In the genomic region with DNA sequence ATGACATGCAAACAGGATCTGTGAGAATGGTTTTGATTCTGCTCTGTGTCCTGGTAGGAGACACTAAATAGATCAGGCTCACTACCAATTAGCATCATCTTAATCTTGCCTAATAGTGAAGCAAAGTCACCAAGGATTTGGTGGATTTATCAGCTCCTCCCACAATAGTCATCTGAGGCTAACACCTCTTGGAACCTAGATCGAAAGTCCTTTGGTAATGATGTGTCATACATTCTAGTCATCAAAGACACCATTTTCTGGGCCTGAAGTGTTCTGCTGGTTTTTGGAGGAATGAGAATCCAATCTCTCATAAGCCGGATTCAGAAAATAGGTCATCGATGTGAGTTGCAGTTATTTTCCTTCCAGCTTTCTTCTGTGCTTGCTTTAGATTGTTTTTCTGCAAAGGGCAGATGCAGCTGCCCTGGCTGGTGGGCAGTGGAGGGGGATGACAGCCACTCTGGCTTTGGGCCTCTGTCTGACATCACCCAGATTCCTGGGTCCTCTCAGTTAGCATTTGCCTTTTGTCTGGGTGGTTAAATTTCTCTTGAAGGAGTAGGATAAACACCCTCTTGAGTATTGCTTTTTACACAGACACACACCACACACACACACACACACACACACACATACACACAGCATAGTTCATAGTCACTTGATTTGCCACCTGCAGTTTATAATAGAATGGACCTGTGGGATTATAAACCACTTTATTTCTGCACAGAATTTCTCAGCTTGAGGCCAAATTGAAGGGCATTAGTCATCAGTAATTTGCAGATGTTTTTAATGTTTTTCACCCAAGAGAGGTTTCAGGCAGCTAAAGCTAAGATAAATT, we compare ENCODE assay signal across 11 cellular contexts. TPM values are rescaled to one million over a fixed set of nuclear protein-coding genes. Genes with fewer than 3 reads are reported as not detected.
DNase-seq lines count a peak whose midpoint lies in the region; ATAC-seq and TF ChIP-seq lines count a peak whose summit lies in the region.
"Had no signal": no experiment of that assay in that cellular context is flagged by ENCODE, and none has a peak within 500 bp of the region (broad histone marks: within the 10 kb centered on the region; RNA-seq: fewer than 3 reads in every experiment).

A gene with protein sequence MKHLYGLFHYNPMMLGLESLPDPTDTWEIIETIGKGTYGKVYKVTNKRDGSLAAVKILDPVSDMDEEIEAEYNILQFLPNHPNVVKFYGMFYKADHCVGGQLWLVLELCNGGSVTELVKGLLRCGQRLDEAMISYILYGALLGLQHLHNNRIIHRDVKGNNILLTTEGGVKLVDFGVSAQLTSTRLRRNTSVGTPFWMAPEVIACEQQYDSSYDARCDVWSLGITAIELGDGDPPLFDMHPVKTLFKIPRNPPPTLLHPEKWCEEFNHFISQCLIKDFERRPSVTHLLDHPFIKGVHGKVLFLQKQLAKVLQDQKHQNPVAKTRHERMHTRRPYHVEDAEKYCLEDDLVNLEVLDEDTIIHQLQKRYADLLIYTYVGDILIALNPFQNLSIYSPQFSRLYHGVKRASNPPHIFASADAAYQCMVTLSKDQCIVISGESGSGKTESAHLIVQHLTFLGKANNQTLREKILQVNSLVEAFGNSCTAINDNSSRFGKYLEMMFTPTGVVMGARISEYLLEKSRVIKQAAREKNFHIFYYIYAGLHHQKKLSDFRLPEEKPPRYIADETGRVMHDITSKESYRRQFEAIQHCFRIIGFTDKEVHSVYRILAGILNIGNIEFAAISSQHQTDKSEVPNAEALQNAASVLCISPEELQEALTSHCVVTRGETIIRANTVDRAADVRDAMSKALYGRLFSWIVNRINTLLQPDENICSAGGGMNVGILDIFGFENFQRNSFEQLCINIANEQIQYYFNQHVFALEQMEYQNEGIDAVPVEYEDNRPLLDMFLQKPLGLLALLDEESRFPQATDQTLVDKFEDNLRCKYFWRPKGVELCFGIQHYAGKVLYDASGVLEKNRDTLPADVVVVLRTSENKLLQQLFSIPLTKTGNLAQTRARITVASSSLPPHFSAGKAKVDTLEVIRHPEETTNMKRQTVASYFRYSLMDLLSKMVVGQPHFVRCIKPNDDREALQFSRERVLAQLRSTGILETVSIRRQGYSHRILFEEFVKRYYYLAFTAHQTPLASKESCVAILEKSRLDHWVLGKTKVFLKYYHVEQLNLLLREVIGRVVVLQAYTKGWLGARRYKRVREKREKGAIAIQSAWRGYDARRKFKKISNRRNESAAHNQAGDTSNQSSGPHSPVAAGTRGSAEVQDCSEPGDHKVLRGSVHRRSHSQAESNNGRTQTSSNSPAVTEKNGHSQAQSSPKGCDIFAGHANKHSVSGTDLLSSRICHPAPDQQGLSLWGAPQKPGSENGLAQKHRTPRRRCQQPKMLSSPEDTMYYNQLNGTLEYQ (N-terminal part only) (plus strand): TSS at position 198 of the 832 bp plus-strand sequence. CDS start 141 bp downstream, at position 339.

- peak within 1 kb of the TSS in 3 of 5 experiments; percentile 11 to 52 (median 15) for H3K4me3 Mint-ChIP-seq in brain
- no peak within 1 kb of the TSS for H3K4me3 Mint-ChIP-seq in naive thymus-derived CD4-positive, alpha-beta T cell

- H3K4me1 Mint-ChIP-seq in brain: peaks cover 66% of the 10 kb centered on the region
- peaks cover 0 to 3% (median 0%) of the 10 kb centered on the region in 7 donors for H3K4me1 Mint-ChIP-seq in naive thymus-derived CD4-positive, alpha-beta T cell

- POLR2A ChIA-PET in naive thymus-derived CD4-positive, alpha-beta T cell (lab: Charles Lee): interaction anchor here (0.6 kb wide), 1 partner anchor 275 kb away, joined by 3 read pairs; no protein-coding TSS in a partner anchor

- TF ChIP-seq POLR2A in testis (IDR thresholded peaks at IDR 0.05): no peak

- peak within 1 kb of the TSS in 4 of 5 experiments; percentile 59 to 99 (median 91) for H3K27ac Mint-ChIP-seq in brain
- H3K27ac Mint-ChIP-seq in naive thymus-derived CD4-positive, alpha-beta T cell: no peak within 1 kb of the TSS

- no peak for TF ChIP-seq CTCF in brain (conservative IDR thresholded peaks at IDR 0.05)
- no peak for TF ChIP-seq CTCF in testis (IDR thresholded peaks at IDR 0.05)

- intact Hi-C loops in naive thymus-derived CD4-positive, alpha-beta T cell (cut with micrococcal nuclease): no loop called here
- intact Hi-C loops in testis (cut with DNase I; ENCODE audit: low total_unique reads): no loop called here

- H3K27me3 Mint-ChIP-seq in brain: no peaks in the 10 kb centered on the region
- peaks cover 0 to 3% (median 0%) of the 10 kb centered on the region in 5 donors for H3K27me3 Mint-ChIP-seq in naive thymus-derived CD4-positive, alpha-beta T cell

- H3K9me3 Mint-ChIP-seq in brain: peaks cover 0 to under 1% (median 0%) of the 10 kb centered on the region in 5 experiments
- H3K9me3 Mint-ChIP-seq in naive thymus-derived CD4-positive, alpha-beta T cell: no peaks in the 10 kb centered on the region

- H3K36me3 Mint-ChIP-seq in brain: no peaks in the 10 kb centered on the region
- no peaks in the 10 kb centered on the region for H3K36me3 Mint-ChIP-seq in naive thymus-derived CD4-positive, alpha-beta T cell

- in situ Hi-C loops in HAP-1 (cut with MboI; ENCODE audit: low sequenced_read_pairs): no loop called here

- DNase-seq in non-pigmented ciliary epithelial cell (ENCODE audit: low read depth) (peak; percentile 31), HAP-1 (ENCODE audit: low spot score in 2 of 2) (no peak), NCI-H128 (lab: John Stamatoyannopoulos, UW; ENCODE audit: unreplicated experiment) (no peak), testis (no peak)
- no peak for DNase-seq in naive thymus-derived CD4-positive, alpha-beta T cell
- DNase-seq: cerebellar nuclear complex had no signal

- WGBS in testis, 2 donors: 90 to 91% methylated on average over 3 of the region's 3 CpGs

- H3K36me3 ChIP-seq in HAP-1 (replicated peaks): no peaks in the 10 kb centered on the region
- H3K36me3 ChIP-seq in naive thymus-derived CD4-positive, alpha-beta T cell (ENCODE audit: control insufficient read depth in 2 of 3, insufficient read depth in 3 of 3, low read length in 3 of 3): no peaks in the 10 kb centered on the region
- H3K36me3 ChIP-seq in testis (ENCODE audit: low read depth, missing control alignments): no peaks in the 10 kb centered on the region
- H3K36me3 ChIP-seq: SJSA1 had no signal

- H3K27ac ChIP-seq in naive thymus-derived CD4-positive, alpha-beta T cell (ENCODE audit: low read depth, low read length): no peak within 1 kb of the TSS
- no peak within 1 kb of the TSS for H3K27ac ChIP-seq in testis
- H3K27ac ChIP-seq: SJSA1 had no signal

- peaks cover 21% of the 10 kb centered on the region for H3K4me1 ChIP-seq in HAP-1
- H3K4me1 ChIP-seq in naive thymus-derived CD4-positive, alpha-beta T cell (ENCODE audit: control insufficient read depth in 2 of 2, insufficient read depth in 2 of 2, low read length in 2 of 2): no peaks in the 10 kb centered on the region
- H3K4me1 ChIP-seq in testis: no peaks in the 10 kb centered on the region
- H3K4me1 ChIP-seq: SJSA1 had no signal

- no peaks in the 10 kb centered on the region for H3K9me3 ChIP-seq in HAP-1
- H3K9me3 ChIP-seq in naive thymus-derived CD4-positive, alpha-beta T cell (ENCODE audit: control insufficient read depth in 2 of 3, low read length in 3 of 3): no peaks in the 10 kb centered on the region
- H3K9me3 ChIP-seq in testis: no peaks in the 10 kb centered on the region
- H3K9me3 ChIP-seq: SJSA1 had no signal

- H3K4me3 ChIP-seq in HAP-1 (no peak within 1 kb of the TSS), testis (no peak within 1 kb of the TSS)
- H3K4me3 ChIP-seq in naive thymus-derived CD4-positive, alpha-beta T cell (ENCODE audit: low read length): no peak within 1 kb of the TSS
- H3K4me3 ChIP-seq: SJSA1, skin epidermis had no signal

- CTCF ChIA-PET in naive thymus-derived CD4-positive, alpha-beta T cell (lab: Charles Lee): no interaction called here

- ATAC-seq in GM18520 (IDR thresholded peaks at IDR 0.05; ENCODE audit: unreplicated experiment) (peak; percentile 55), HG03354 (IDR thresholded peaks at IDR 0.05; ENCODE audit: poor library complexity, severe bottlenecking, unreplicated experiment) (peak; percentile 49)
- ATAC-seq in naive thymus-derived CD4-positive, alpha-beta T cell: no peak

- H3K27me3 ChIP-seq in HAP-1 (ENCODE audit: low read depth): no peaks in the 10 kb centered on the region
- no peaks in the 10 kb centered on the region for H3K27me3 ChIP-seq in naive thymus-derived CD4-positive, alpha-beta T cell (ENCODE audit: control insufficient read depth in 2 of 2, insufficient read depth in 2 of 2, low read length in 2 of 2)
- no peaks in the 10 kb centered on the region for H3K27me3 ChIP-seq in testis
- H3K27me3 ChIP-seq: SJSA1 had no signal

RNA-seq across cellular contexts. Expression of the gene that starts here (rescaled TPM):
- polyA plus RNA-seq in brain (ENCODE audit: insufficient read depth, low read depth, low replicate concordance) (not detected), testis (ENCODE audit: insufficient read depth, low read depth, low replicate concordance) (3.5 TPM)
- under 1 TPM in 2 of 5 experiments, not detected in 3; 0.66 to 0.82 TPM for total RNA-seq in naive thymus-derived CD4-positive, alpha-beta T cell
- not detected for polyA plus RNA-seq in naive thymus-derived CD4-positive, alpha-beta T cell
- 1 to 10 TPM; 1.4 to 2.5 TPM for total RNA-seq in testis
- total RNA-seq: SJSA1 had no signal

Comparison
In these comparisons a context has a peak if more than half of its experiments do, and no peak if none do; other contexts are left out.
1. H3K27ac Mint-ChIP-seq: peak in brain (4 of 5); none in naive thymus-derived CD4-positive, alpha-beta T cell (0 of 9).
2. H3K4me3 Mint-ChIP-seq: peak in brain (3 of 5); none in naive thymus-derived CD4-positive, alpha-beta T cell (0 of 10).